ENCODE assay signal across 11 cellular contexts in the genomic region with DNA sequence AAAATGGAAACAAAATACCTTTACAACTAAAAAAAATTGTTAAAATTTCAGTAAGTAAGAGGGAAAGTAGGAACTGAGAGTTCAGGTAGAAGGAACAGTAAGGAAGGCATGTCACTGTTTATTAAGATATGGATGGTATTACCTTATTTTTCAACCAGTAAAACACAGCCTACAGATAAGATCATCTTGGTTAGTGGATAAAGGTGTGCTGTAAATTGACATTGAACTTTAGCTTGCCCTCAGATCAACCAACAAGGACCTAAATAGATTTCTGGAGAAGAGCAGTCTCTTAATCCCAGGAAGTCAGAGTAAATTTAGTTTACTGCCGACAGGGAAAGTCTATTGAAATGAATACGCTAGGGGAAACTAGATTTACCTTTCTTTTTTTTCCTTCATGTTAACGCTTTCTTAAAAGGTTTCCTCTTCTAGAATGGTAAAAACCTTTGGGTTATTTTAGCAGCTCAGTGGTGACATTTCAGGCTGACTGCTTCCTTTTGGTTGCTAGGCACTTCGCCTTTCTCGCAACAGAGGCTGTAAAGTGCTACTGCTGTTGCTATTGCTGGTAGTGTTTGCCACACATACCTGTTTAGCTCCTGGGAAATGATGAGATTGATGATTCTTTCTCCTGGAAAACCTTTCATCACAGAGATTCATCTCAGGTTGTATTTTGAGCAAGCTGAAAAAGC. TPM values are rescaled to one million over a fixed set of nuclear protein-coding genes. Genes with fewer than 3 reads are reported as not detected.
DNase-seq lines count a peak whose midpoint lies in the region; ATAC-seq and TF ChIP-seq lines count a peak whose summit lies in the region.
"Had no signal": no experiment of that assay in that cellular context is flagged by ENCODE, and none has a peak within 500 bp of the region (broad histone marks: within the 10 kb centered on the region; RNA-seq: fewer than 3 reads in every experiment).

No MANE protein-coding gene starts in this region.

- intact Hi-C loops in vagina (cut with DNase I): no loop called here

- peak overlapping the region; percentile 83 for H3K27ac Mint-ChIP-seq in endodermal cell

- TF ChIP-seq CTCF in endodermal cell (conservative IDR thresholded peaks at IDR 0.05): no peak
- no peak for TF ChIP-seq CTCF in vagina (IDR thresholded peaks at IDR 0.05)

- 0 out of 2 replicates have a peak overlapping the region, but pooled peaks have one; percentile 24 for H3K9ac ChIP-seq in HUES64 (ENCODE audit: low read depth, low read length)
- no peak overlapping the region for H3K9ac ChIP-seq in endodermal cell (ENCODE audit: extremely low read depth, low read length, poor library complexity, severe bottlenecking)
- H3K9ac ChIP-seq: BLaER1 treated with 17β-estradiol and CSF1 and Interleukin-3, amounts not matched to agents 10 nM and 100 nM had no signal

- peaks cover 13% of the 10 kb centered on the region for H3K9me3 Mint-ChIP-seq in endodermal cell

- H3K36me3 ChIP-seq in HUES64 (ENCODE audit: insufficient read depth, low read length) (no peaks in the 10 kb centered on the region), endodermal cell (ENCODE audit: control insufficient read depth, insufficient read depth, low read length) (no peaks in the 10 kb centered on the region), vagina (no peaks in the 10 kb centered on the region)
- H3K36me3 ChIP-seq: BLaER1 treated with 17β-estradiol and CSF1 and Interleukin-3, amounts not matched to agents 10 nM and 100 nM had no signal

- no peaks in the 10 kb centered on the region for H3K27me3 ChIP-seq in HUES64 (ENCODE audit: insufficient read depth, low read length)
- no peaks in the 10 kb centered on the region for H3K27me3 ChIP-seq in endodermal cell (ENCODE audit: control insufficient read depth, insufficient read depth, low read length, poor library complexity, severe bottlenecking)
- no peaks in the 10 kb centered on the region for H3K27me3 ChIP-seq in vagina
- H3K27me3 ChIP-seq: BLaER1 treated with 17β-estradiol and CSF1 and Interleukin-3, amounts not matched to agents 10 nM and 100 nM had no signal

- DNase-seq in activated gamma-delta T cell treated with Interleukin-2 at 50 U/mL for 16 hours (peak; percentile 39), activated gamma-delta T cell (lab: John Stamatoyannopoulos, UW) (no peak), endodermal cell (no peak), NCI-H2107 treated with DMSO at 0.1 percent for 48 hours (lab: John Stamatoyannopoulos, UW; ENCODE audit: unreplicated experiment) (no peak), DMS 273 treated with DMSO at 0.1 percent for 48 hours (lab: John Stamatoyannopoulos, UW) (no peak), vagina (ENCODE audit: extremely low spot score in 2 of 2) (no peak)
- peak; percentile 23 for DNase-seq in stimulated activated naive CD8-positive, alpha-beta T cell treated with anti-CD3 and anti-CD28 coated beads, Interleukin-15, Interleukin-2, amounts not matched to agents 100 U/mL and 50 U/mL, for 24 hours

- 88% methylated on average over 5 of the region's 5 CpGs for WGBS in HUES64
- 85 to 89% methylated on average over 5 of the region's 5 CpGs for WGBS in endodermal cell (ENCODE audit: insufficient coverage in 1 of 2, insufficient read length in 1 of 2), 2 experiments

- H3K4me1 Mint-ChIP-seq in endodermal cell: peaks cover 18% of the 10 kb centered on the region

- ATAC-seq in stimulated activated naive CD8-positive, alpha-beta T cell treated with anti-CD3 and anti-CD28 coated beads, Interleukin-15, Interleukin-2, amounts not matched to agents 100 U/mL and 50 U/mL, for 24 hours: peak; percentile 84
- ATAC-seq: K562 had no signal

- no peak overlapping the region for H3K4me3 Mint-ChIP-seq in endodermal cell

- H3K27me3 Mint-ChIP-seq in endodermal cell (ENCODE audit: insufficient read depth): no peaks in the 10 kb centered on the region

- H3K4me3 ChIP-seq in HUES64 (ENCODE audit: low read length) (no peak overlapping the region), endodermal cell (ENCODE audit: low read length) (peak overlapping the region; percentile 34), vagina (no peak overlapping the region)
- H3K4me3 ChIP-seq: BLaER1 treated with 17β-estradiol and CSF1 and Interleukin-3, amounts not matched to agents 10 nM and 100 nM; K562; lung had no signal

- H3K4me1 ChIP-seq in HUES64 (ENCODE audit: insufficient read depth, low read length) (peaks cover 21% of the 10 kb centered on the region), endodermal cell (ENCODE audit: control insufficient read depth, insufficient read depth, low read length) (peaks cover 18% of the 10 kb centered on the region), vagina (no peaks in the 10 kb centered on the region)

- peak overlapping the region; percentile 7; the same call in 1 of the 2 replicates for H3K27ac ChIP-seq in HUES64 (ENCODE audit: low read depth, low read length)
- peak overlapping the region; percentile 2 for H3K27ac ChIP-seq in endodermal cell (ENCODE audit: low read depth, low read length)
- no peak overlapping the region for H3K27ac ChIP-seq in vagina
- H3K27ac ChIP-seq: BLaER1 treated with 17β-estradiol and CSF1 and Interleukin-3, amounts not matched to agents 10 nM and 100 nM had no signal

- H3K9me3 ChIP-seq in HUES64 (ENCODE audit: insufficient read depth, low read depth, low read length) (no peaks in the 10 kb centered on the region), endodermal cell (ENCODE audit: control insufficient read depth, low read length) (peaks cover 17% of the 10 kb centered on the region), vagina (no peaks in the 10 kb centered on the region)

- TF ChIP-seq POLR2A in vagina (IDR thresholded peaks at IDR 0.05): no peak

- H3K36me3 Mint-ChIP-seq in endodermal cell (ENCODE audit: low read depth): peaks cover 18% of the 10 kb centered on the region

RNA-seq across cellular contexts. Expression of a gene that starts 12.9 kb away (rescaled TPM):
- 18.2 TPM for polyA plus RNA-seq in HUES64 (2013, experiment 1 of 2)
- polyA plus RNA-seq in HUES64 (2013, experiment 2 of 2): 24.9 TPM
- total RNA-seq in endodermal cell (10 to 100 TPM; 24.2 to 40.8 TPM), vagina (7.4 TPM)
- 31.0 TPM for polyA plus RNA-seq in endodermal cell (2013, experiment 1 of 2)
- polyA plus RNA-seq in endodermal cell (2013, experiment 2 of 2): 28.3 TPM

RNA-seq across cellular contexts. Expression of a gene that starts 13.2 kb away (rescaled TPM):
- 36.5 TPM for polyA plus RNA-seq in HUES64 (2013, experiment 1 of 2)
- 31.0 TPM for polyA plus RNA-seq in HUES64 (2013, experiment 2 of 2)
- total RNA-seq in endodermal cell: 10 to 100 TPM; 30.3 to 43.6 TPM
- polyA plus RNA-seq in endodermal cell (2013, experiment 1 of 2): 35.8 TPM
- 35.6 TPM for polyA plus RNA-seq in endodermal cell (2013, experiment 2 of 2)
- 6.9 TPM for total RNA-seq in vagina

Comparison
In these comparisons a context has a peak if more than half of its experiments do, and no peak if none do; other contexts are left out.
1. DNase-seq: peak in activated gamma-delta T cell treated with Interleukin-2 at 50 U/mL for 16 hours (single experiment) and stimulated activated naive CD8-positive, alpha-beta T cell treated with anti-CD3 and anti-CD28 coated beads, Interleukin-15, Interleukin-2, amounts not matched to agents 100 U/mL and 50 U/mL, for 24 hours (single experiment); none in activated gamma-delta T cell (single experiment), endodermal cell (single experiment), NCI-H2107 treated with DMSO at 0.1 percent for 48 hours (single experiment), DMS 273 treated with DMSO at 0.1 percent for 48 hours (single experiment) and vagina (0 of 2).